In genomic region chr10:79322616-79323566, GRCh38 we compare ENCODE assay signal across 9 cellular contexts.
A peak's percentile ranks its signal among the peaks of the same experiment; 100 is the strongest.
DNase-seq lines count a peak whose midpoint lies in the region; ATAC-seq lines count a peak whose summit lies in the region.
"Had no signal": no experiment of that assay in that cellular context is flagged by ENCODE, and none has a peak within 500 bp of the region (broad histone marks: within the 10 kb centered on the region; RNA-seq: fewer than 3 reads in every experiment).

No MANE protein-coding gene starts in this region.

- H3K36me3 Mint-ChIP-seq in activated naive CD4-positive, alpha-beta T cell treated with anti-CD3 and anti-CD28 coated beads, Interleukin-2, amount 50 U/mL, for 24 hours = no peaks in the 10 kb centered on the region

- H3K4me1 Mint-ChIP-seq in activated naive CD4-positive, alpha-beta T cell treated with anti-CD3 and anti-CD28 coated beads, Interleukin-2, amount 50 U/mL, for 24 hours = peaks cover 68% of the 10 kb centered on the region

- no peaks in the 10 kb centered on the region for H3K27me3 Mint-ChIP-seq in activated naive CD4-positive, alpha-beta T cell treated with anti-CD3 and anti-CD28 coated beads, Interleukin-2, amount 50 U/mL, for 24 hours

- H3K27ac Mint-ChIP-seq in activated naive CD4-positive, alpha-beta T cell treated with anti-CD3 and anti-CD28 coated beads, Interleukin-2, amount 50 U/mL, for 24 hours = peak overlapping the region; percentile 97

- H3K9me3 Mint-ChIP-seq in activated naive CD4-positive, alpha-beta T cell treated with anti-CD3 and anti-CD28 coated beads, Interleukin-2, amount 50 U/mL, for 24 hours = peaks cover 5% of the 10 kb centered on the region

- H3K4me3 Mint-ChIP-seq in activated naive CD4-positive, alpha-beta T cell treated with anti-CD3 and anti-CD28 coated beads, Interleukin-2, amount 50 U/mL, for 24 hours = peak overlapping the region; percentile 77
- H3K4me3 Mint-ChIP-seq: neural crest cell had no signal

- peak; percentile 53 for ATAC-seq in HG02885 (IDR thresholded peaks at IDR 0.05; ENCODE audit: poor library complexity, unreplicated experiment)

- peak; percentile 81 for DNase-seq in GF-D8 (lab: John Stamatoyannopoulos, UW)
- peak; percentile 72 for DNase-seq in SKM-1 (lab: John Stamatoyannopoulos, UW; ENCODE audit: unreplicated experiment)
- peak; percentile 80 for DNase-seq in medulla oblongata (ENCODE audit: extremely low spot score)
- peak; percentile 57 to 62 for DNase-seq in stimulated activated CD8-positive, alpha-beta memory T cell treated with anti-CD3 and anti-CD28 coated beads, Interleukin-7, amount 100 ng/mL, for 1 hour (ENCODE audit: low read depth in 2 of 2)
- no peak for DNase-seq in NCI-H748 treated with DMSO at 0.1 percent for 48 hours (lab: John Stamatoyannopoulos, UW)
- DNase-seq in DMS 273 treated with DMSO at 0.1 percent for 48 hours (lab: John Stamatoyannopoulos, UW) = no peak

Comparison
In these comparisons a context has a peak if more than half of its experiments do, and no peak if none do; other contexts are left out.
1. DNase-seq: peak in GF-D8 (single experiment), SKM-1 (single experiment), medulla oblongata (single experiment) and stimulated activated CD8-positive, alpha-beta memory T cell treated with anti-CD3 and anti-CD28 coated beads, Interleukin-7, amount 100 ng/mL, for 1 hour (2 of 2); none in NCI-H748 treated with DMSO at 0.1 percent for 48 hours (single experiment) and DMS 273 treated with DMSO at 0.1 percent for 48 hours (single experiment).